14 cellular contexts compared by ENCODE assay signal in genomic region chr2:204069804-204070203, GRCh38.
DNase-seq lines count a peak whose midpoint lies in the region; ATAC-seq and TF ChIP-seq lines count a peak whose summit lies in the region.
"Had no signal": no experiment of that assay in that cellular context is flagged by ENCODE, and none has a peak within 500 bp of the region (broad histone marks: within the 10 kb centered on the region; RNA-seq: fewer than 3 reads in every experiment).

No MANE protein-coding gene starts in this region.

- no peak overlapping the region for H3K27ac Mint-ChIP-seq in type B pancreatic cell
- H3K27ac Mint-ChIP-seq: CD14-positive monocyte; CD8-positive, alpha-beta T cell had no signal

- CTCF ChIA-PET in HEK293 (lab: Yijun Ruan, JAX): interaction anchor here (0.6 to 1.1 kb wide), 3 partner anchors 19 to 937 kb away, joined by 3 read pairs; no protein-coding TSS in a partner anchor

- peaks cover 11% of the 10 kb centered on the region for H3K27me3 Mint-ChIP-seq in type B pancreatic cell

- TF ChIP-seq CTCF in HEK293 (tag by site-specific recombination; IDR thresholded peaks at IDR 0.05): no peak
- TF ChIP-seq CTCF in VCaP (conservative IDR thresholded peaks at IDR 0.05): no peak
- no peak for TF ChIP-seq CTCF in type B pancreatic cell (conservative IDR thresholded peaks at IDR 0.05)

- peaks cover 5% of the 10 kb centered on the region for H3K9me3 Mint-ChIP-seq in type B pancreatic cell
- H3K9me3 Mint-ChIP-seq: CD8-positive, alpha-beta T cell had no signal

- ATAC-seq in GM21825 (IDR thresholded peaks at IDR 0.05; ENCODE audit: unreplicated experiment): no peak
- ATAC-seq: CD8-positive, alpha-beta T cell had no signal

- no peak overlapping the region for H3K4me3 ChIP-seq in HEK293 (ENCODE audit: low read depth, low read length)

- DNase-seq in foreskin melanocyte: peak; percentile 67
- DNase-seq in type B pancreatic cell (ENCODE audit: extremely low spot score, unreplicated experiment): no peak
- no peak for DNase-seq in Kasumi-1 (lab: John Stamatoyannopoulos, UW)
- DNase-seq in OCI-M1 (lab: John Stamatoyannopoulos, UW): no peak
- DNase-seq: Caco-2; CD8-positive, alpha-beta T cell; DND-41; GDM1; HCEC 1CT had no signal

- peak overlapping the region; percentile 8 for H3K4me3 Mint-ChIP-seq in type B pancreatic cell
- H3K4me3 Mint-ChIP-seq: CD14-positive monocyte; CD8-positive, alpha-beta T cell had no signal

- H3K4me1 ChIP-seq in HEK293 (ENCODE audit: control insufficient read depth, insufficient read depth, low read length): peaks cover 12% of the 10 kb centered on the region; the same call in 1 of the 2 replicates

- POLR2A ChIA-PET in HEK293 (lab: Yijun Ruan, JAX): no interaction called here

- no peaks in the 10 kb centered on the region for H3K36me3 Mint-ChIP-seq in type B pancreatic cell
- H3K36me3 Mint-ChIP-seq: CD14-positive monocyte; CD8-positive, alpha-beta T cell had no signal

- no peaks in the 10 kb centered on the region for H3K36me3 ChIP-seq in HEK293 (ENCODE audit: control insufficient read depth in 2 of 2, insufficient read depth in 1 of 2, low read length in 2 of 2)

- H3K27ac ChIP-seq in HEK293 (ENCODE audit: extremely low read depth, low read depth, low read length): no peak overlapping the region; the same call in 1 of the 2 replicates
- H3K27ac ChIP-seq in VCaP: peak overlapping the region; percentile 36
- H3K27ac ChIP-seq: HL-60 had no signal

- H3K9me3 ChIP-seq in HEK293 (ENCODE audit: control insufficient read depth, insufficient read depth, low read depth, low read length): no peaks in the 10 kb centered on the region
- H3K9me3 ChIP-seq: Caco-2 had no signal

- H3K4me1 Mint-ChIP-seq in type B pancreatic cell (ENCODE audit: unreplicated experiment): peaks cover 34% of the 10 kb centered on the region

TF ChIP-seq in HEK293, 187 proteins besides CTCF, POLR2A, EP300 and RAD21 (continues in another document):
- TF ChIP-seq ZSCAN16 (tag by site-specific recombination; IDR thresholded peaks at IDR 0.05) (no peak), KLF10 (tag by site-specific recombination; IDR thresholded peaks at IDR 0.05) (0 out of 2 replicates have a peak, but pooled peaks have one; percentile 36), ZFP3 (tag by site-specific recombination; IDR thresholded peaks at IDR 0.05; ENCODE audit: low read depth) (no peak), ZNF274 (IDR thresholded peaks at IDR 0.05; ENCODE audit: low read length) (no peak), ZNF274 (tag by site-specific recombination; IDR thresholded peaks at IDR 0.05; ENCODE audit: borderline replicate concordance) (no peak), BCL6B (tag by site-specific recombination; IDR thresholded peaks at IDR 0.05) (no peak), SALL2 (tag by site-specific recombination; IDR thresholded peaks at IDR 0.05; ENCODE audit: borderline replicate concordance) (no peak), KLF16 (tag by site-specific recombination; IDR thresholded peaks at IDR 0.05) (no peak), ZNF530 (tag by site-specific recombination; IDR thresholded peaks at IDR 0.05; ENCODE audit: low read depth) (no peak), ZSCAN23 (tag by site-specific recombination; IDR thresholded peaks at IDR 0.05) (no peak), PBX3 (CRISPR knock-in tag; IDR thresholded peaks at IDR 0.05) (no peak), TSHZ1 (tag by site-specific recombination; IDR thresholded peaks at IDR 0.05; ENCODE audit: borderline replicate concordance) (no peak), ZNF394 (tag by site-specific recombination; IDR thresholded peaks at IDR 0.05; ENCODE audit: borderline replicate concordance) (no peak), ZNF26 (tag by site-specific recombination; IDR thresholded peaks at IDR 0.05) (no peak), ZBTB10 (tag by site-specific recombination; IDR thresholded peaks at IDR 0.05) (no peak), ZNF19 (tag by site-specific recombination; IDR thresholded peaks at IDR 0.05; ENCODE audit: low read depth) (no peak), ZNF677 (tag by site-specific recombination; IDR thresholded peaks at IDR 0.05) (no peak), GLIS1 (tag by site-specific recombination; IDR thresholded peaks at IDR 0.05) (peak; percentile 7; the same call in 1 of the 2 replicates), ZNF223 (tag by site-specific recombination; IDR thresholded peaks at IDR 0.05) (no peak), GLI2 (tag by site-specific recombination; IDR thresholded peaks at IDR 0.05; ENCODE audit: borderline replicate concordance, low read depth) (peak; percentile 29; the same call in 1 of the 2 replicates), OSR2 (tag by site-specific recombination; IDR thresholded peaks at IDR 0.05) (peak; percentile 88)
